Comparison of ENCODE assay signal across 16 cellular contexts in the genomic region with DNA sequence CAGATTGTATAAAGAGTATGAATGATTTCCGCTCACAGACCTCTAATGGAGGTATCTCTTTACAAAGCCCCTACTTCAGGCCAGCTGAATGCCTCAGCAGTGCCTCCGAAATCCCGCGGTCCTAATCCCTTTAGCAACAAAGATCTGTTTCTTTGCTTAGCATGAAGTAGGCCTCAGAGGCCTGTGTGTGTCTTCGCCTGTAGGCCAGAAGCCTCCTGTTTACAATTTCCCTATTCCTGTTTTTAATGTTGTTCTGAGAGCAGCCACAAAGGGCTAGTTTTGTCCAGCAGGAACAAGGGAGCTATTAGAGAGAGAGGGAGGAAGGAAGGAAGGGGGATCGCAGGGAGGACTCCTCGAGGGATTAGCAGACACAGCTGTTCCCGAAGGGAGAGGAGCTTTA.
DNase-seq lines count a peak whose midpoint lies in the region; ATAC-seq and TF ChIP-seq lines count a peak whose summit lies in the region.
"Had no signal": no experiment of that assay in that cellular context is flagged by ENCODE, and none has a peak within 500 bp of the region (broad histone marks: within the 10 kb centered on the region; RNA-seq: fewer than 3 reads in every experiment).

No MANE protein-coding gene starts in this region.

- H3K27ac Mint-ChIP-seq in nephron progenitor cell: peak overlapping the region; percentile 99
- H3K27ac Mint-ChIP-seq: activated naive CD8-positive, alpha-beta T cell had no signal

- TF ChIP-seq CTCF in nephron progenitor cell (IDR thresholded peaks at IDR 0.05) (no peak), colonic mucosa (IDR thresholded peaks at IDR 0.05) (no peak)

- intact Hi-C loops in Right ventricle myocardium inferior (cut with DNase I): loop anchor here (5.0 kb wide), 1 partner anchor 164 kb away; the partner anchor contains the start of gene SPRY4
- intact Hi-C loops in Right ventricle myocardium superior (cut with DNase I): no loop called here
- intact Hi-C loops in colonic mucosa (cut with DNase I): no loop called here

- peaks cover 16% of the 10 kb centered on the region for H3K36me3 Mint-ChIP-seq in nephron progenitor cell (ENCODE audit: low read depth)

- no peaks in the 10 kb centered on the region for H3K4me1 ChIP-seq in colonic mucosa
- H3K4me1 ChIP-seq: uterus had no signal

- H3K9ac ChIP-seq in colonic mucosa (ENCODE audit: low read depth in 2 of 2, low read length in 2 of 2): no peak overlapping the region

- H3K27me3 Mint-ChIP-seq in nephron progenitor cell (ENCODE audit: low read depth, poor library complexity): peaks cover 2% of the 10 kb centered on the region
- H3K27me3 Mint-ChIP-seq: activated naive CD8-positive, alpha-beta T cell had no signal

- ATAC-seq in Right ventricle myocardium inferior (peak; percentile 12), Right ventricle myocardium superior (ENCODE audit: poor library complexity) (no peak), GM18505 (IDR thresholded peaks at IDR 0.05; ENCODE audit: unreplicated experiment) (no peak)
- no peak for ATAC-seq in activated CD4-positive, CD25-positive, alpha-beta regulatory T cell treated with anti-CD3 and anti-CD28 coated beads, Interleukin-2, amount 50 U/mL, for 24 hours

- no peak for DNase-seq in Right ventricle myocardium inferior (ENCODE audit: missing footprints)
- DNase-seq in Right ventricle myocardium superior: no peak
- DNase-seq in foreskin melanocyte: peak; percentile 95
- DNase-seq in nephron progenitor cell: peak; percentile 13
- DNase-seq in colonic mucosa: no peak
- DNase-seq: COR-L47, cortex of kidney, NCI-H510A, SIG-M5, spleen, uterus had no signal

- H3K4me3 Mint-ChIP-seq in nephron progenitor cell: peak overlapping the region; percentile 17
- H3K4me3 Mint-ChIP-seq: activated naive CD8-positive, alpha-beta T cell had no signal

- peaks cover 53% of the 10 kb centered on the region for H3K4me1 Mint-ChIP-seq in nephron progenitor cell

- H3K27ac ChIP-seq in temporal lobe (ENCODE audit: low read depth, low read length) (peak overlapping the region; percentile 83), colonic mucosa (no peak overlapping the region)
- H3K27ac ChIP-seq: HL-60, uterus had no signal

- no peaks in the 10 kb centered on the region for H3K27me3 ChIP-seq in colonic mucosa
- H3K27me3 ChIP-seq: spleen, uterus had no signal

- no peaks in the 10 kb centered on the region for H3K9me3 ChIP-seq in colonic mucosa
- H3K9me3 ChIP-seq: spleen, uterus had no signal

- no peaks in the 10 kb centered on the region for H3K36me3 ChIP-seq in colonic mucosa
- H3K36me3 ChIP-seq: spleen, uterus had no signal

- H3K9me3 Mint-ChIP-seq in nephron progenitor cell: peaks cover 10% of the 10 kb centered on the region

- TF ChIP-seq POLR2A in GM18505 (IDR thresholded peaks at IDR 0.05; ENCODE audit: borderline replicate concordance, extremely low read depth, insufficient read depth, insufficient read length): no peak

- H3K4me3 ChIP-seq in colonic mucosa: no peak overlapping the region
- H3K4me3 ChIP-seq: spleen, uterus had no signal

Comparison
In these comparisons a context has a peak if more than half of its experiments do, and no peak if none do; other contexts are left out.
1. DNase-seq: peak in foreskin melanocyte (single experiment) and nephron progenitor cell (single experiment); none in Right ventricle myocardium inferior (single experiment), Right ventricle myocardium superior (single experiment) and colonic mucosa (single experiment).